In genomic region chr6:36678488-36679042, GRCh38 we compare ENCODE assay signal across 8 cellular contexts. TPM values are rescaled to one million over a fixed set of nuclear protein-coding genes. Genes with fewer than 3 reads are reported as not detected.
DNase-seq lines count a peak whose midpoint lies in the region; ATAC-seq, FAIRE-seq and TF ChIP-seq lines count a peak whose summit lies in the region.

CDKN1A (plus strand) TSS chr6:36678714; CDS start chr6:36684102, 5,388 bp downstream.

- peaks cover 7% of the 10 kb centered on the region for H3K36me3 ChIP-seq in astrocyte (ENCODE audit: insufficient read depth, low read length)

- peaks cover 46% of the 10 kb centered on the region for H4K20me1 ChIP-seq in astrocyte (ENCODE audit: insufficient read depth, low read length)

- peak within 1 kb of the TSS; percentile 92 for H3K27ac Mint-ChIP-seq in T-helper 2 cell treated with Interferon-gamma antibody and Interleukin-4, amounts not matched to agents 5 μg/mL and 100 μg/mL, for 36 hours
- peak within 1 kb of the TSS; percentile 97 for H3K27ac Mint-ChIP-seq in astrocyte (ENCODE audit: unreplicated experiment)

- H3K9me3 ChIP-seq in astrocyte (ENCODE audit: insufficient read depth, low read depth, low read length), result no peaks in the 10 kb centered on the region

- peaks cover 5% of the 10 kb centered on the region for H3K27me3 Mint-ChIP-seq in T-helper 2 cell treated with Interferon-gamma antibody and Interleukin-4, amounts not matched to agents 5 μg/mL and 100 μg/mL, for 36 hours (ENCODE audit: low read depth)
- H3K27me3 Mint-ChIP-seq in astrocyte (ENCODE audit: low read depth, unreplicated experiment), result no peaks in the 10 kb centered on the region

- H3K27ac ChIP-seq in astrocyte (ENCODE audit: low read depth, low read length), result peak within 1 kb of the TSS; percentile 92

- TF ChIP-seq CTCF in GM10266 (IDR thresholded peaks at IDR 0.05; ENCODE audit: control insufficient read depth, insufficient read depth, low read depth, missing control alignments), result no peak
- TF ChIP-seq CTCF in astrocyte (IDR thresholded peaks at IDR 0.05; ENCODE audit: insufficient read depth, low read depth, low read length), result no peak

- peaks cover 50% of the 10 kb centered on the region for H3K79me2 ChIP-seq in astrocyte (ENCODE audit: insufficient read depth, low read length)

- peaks cover 54% of the 10 kb centered on the region for H3K4me1 Mint-ChIP-seq in T-helper 2 cell treated with Interferon-gamma antibody and Interleukin-4, amounts not matched to agents 5 μg/mL and 100 μg/mL, for 36 hours (ENCODE audit: low read depth)
- peaks cover 38% of the 10 kb centered on the region for H3K4me1 Mint-ChIP-seq in astrocyte (ENCODE audit: low read depth, unreplicated experiment)

- no peaks in the 10 kb centered on the region for H3K9me3 Mint-ChIP-seq in T-helper 2 cell treated with Interferon-gamma antibody and Interleukin-4, amounts not matched to agents 5 μg/mL and 100 μg/mL, for 36 hours
- H3K9me3 Mint-ChIP-seq in astrocyte (ENCODE audit: unreplicated experiment), result peaks cover 4% of the 10 kb centered on the region

- H2AFZ ChIP-seq in astrocyte (ENCODE audit: low read depth, low read length), result peak within 1 kb of the TSS; percentile 49

- H3K4me1 ChIP-seq in astrocyte (ENCODE audit: insufficient read depth, low read length), result peaks cover 39% of the 10 kb centered on the region

- H3K4me3 Mint-ChIP-seq in T-helper 2 cell treated with Interferon-gamma antibody and Interleukin-4, amounts not matched to agents 5 μg/mL and 100 μg/mL, for 36 hours, result peak within 1 kb of the TSS; percentile 97
- H3K4me3 Mint-ChIP-seq in astrocyte (ENCODE audit: unreplicated experiment), result peak within 1 kb of the TSS; percentile 96

- no peak for FAIRE-seq in astrocyte (lab: Jason Lieb, UNC)

- peak within 1 kb of the TSS; percentile 82 for H3K4me3 ChIP-seq in astrocyte (ENCODE audit: insufficient read depth, low read depth, low read length)

- DNase-seq in GM10266 (ENCODE audit: extremely low spot score), result peak; percentile 89
- DNase-seq in NCI-H1694 treated with DMSO at 0.1 percent for 48 hours (lab: John Stamatoyannopoulos, UW), result peak; percentile 74
- peak; percentile 76 for DNase-seq in T-helper 2 cell treated with Interferon-gamma antibody and Interleukin-4, amounts not matched to agents 5 μg/mL and 100 μg/mL, for 36 hours (ENCODE audit: low spot score)
- DNase-seq in astrocyte (ENCODE audit: low read depth), result peak; percentile 78
- DNase-seq in hepatic stellate cell (ENCODE audit: low spot score), result peak; percentile 87
- DNase-seq in renal cortical epithelial cell (ENCODE audit: low read depth), result peak; percentile 74

- peaks cover 22% of the 10 kb centered on the region for H3K36me3 Mint-ChIP-seq in T-helper 2 cell treated with Interferon-gamma antibody and Interleukin-4, amounts not matched to agents 5 μg/mL and 100 μg/mL, for 36 hours (ENCODE audit: low read depth)
- peaks cover 19% of the 10 kb centered on the region for H3K36me3 Mint-ChIP-seq in astrocyte (ENCODE audit: low read depth, unreplicated experiment)

- peak within 1 kb of the TSS; percentile 96 for H3K9ac ChIP-seq in astrocyte (ENCODE audit: low read length)

- H3K27me3 ChIP-seq in astrocyte (ENCODE audit: insufficient read depth, low read length), result no peaks in the 10 kb centered on the region

- peak within 1 kb of the TSS; percentile 96 for H3K4me2 ChIP-seq in astrocyte (ENCODE audit: low read length)

- ATAC-seq in HG02852 (IDR thresholded peaks at IDR 0.05; ENCODE audit: unreplicated experiment), result peak; percentile 52
- no peak for ATAC-seq in GM21447 (IDR thresholded peaks at IDR 0.05; ENCODE audit: unreplicated experiment)

RNA-seq across cellular contexts. Expression of gene CDKN1A, which starts in this region (rescaled TPM):
- 932 and 1,014 TPM in 2 replicates for total RNA-seq in astrocyte
- 343 and 516 TPM in 2 replicates for total RNA-seq in renal cortical epithelial cell
